In genomic region chr13:32639502-32640105, GRCh38 we compare ENCODE assay signal across 8 cellular contexts. TPM values are rescaled to one million over a fixed set of nuclear protein-coding genes. Genes with fewer than 3 reads are reported as not detected.
A peak's percentile ranks its signal among the peaks of the same experiment; 100 is the strongest.
DNase-seq lines count a peak whose midpoint lies in the region; ATAC-seq and TF ChIP-seq lines count a peak whose summit lies in the region.

No MANE protein-coding gene starts in this region.

- no peak overlapping the region for H3K27ac ChIP-seq in Karpas-422 (ENCODE audit: low read length)
- no peak overlapping the region for H3K27ac ChIP-seq in SU-DHL-6 (ENCODE audit: low read depth, low read length)

- H3K4me2 ChIP-seq in Karpas-422 (ENCODE audit: low read depth, low read length, poor library complexity, severe bottlenecking) (peak overlapping the region; percentile 53), SU-DHL-6 (ENCODE audit: low read depth, low read length, poor library complexity, severe bottlenecking) (peak overlapping the region; percentile 23)

- H3F3A ChIP-seq in SU-DHL-6 (ENCODE audit: insufficient read depth) = peaks cover 11% of the 10 kb centered on the region; the same call in 1 of the 2 replicates

- H3K27me3 ChIP-seq in Karpas-422 (ENCODE audit: low read length) = no peaks in the 10 kb centered on the region
- H3K27me3 ChIP-seq in SU-DHL-6 (ENCODE audit: low read length) = no peaks in the 10 kb centered on the region

- H3K9ac ChIP-seq in Karpas-422 (ENCODE audit: low read length) (no peak overlapping the region), SU-DHL-6 (ENCODE audit: low read length) (no peak overlapping the region)

- ATAC-seq in GM18867 (IDR thresholded peaks at IDR 0.05; ENCODE audit: unreplicated experiment) (peak; percentile 76), HG02970 (IDR thresholded peaks at IDR 0.05; ENCODE audit: low FRiP score, unreplicated experiment) (no peak)

- peak; percentile 80 for TF ChIP-seq CTCF in SU-DHL-6 (IDR thresholded peaks at IDR 0.05; ENCODE audit: insufficient read depth, low read length, poor library complexity, severe bottlenecking)

- peaks cover 89% of the 10 kb centered on the region for H3K79me2 ChIP-seq in Karpas-422 (ENCODE audit: low read length)
- peaks cover 99% of the 10 kb centered on the region for H3K79me2 ChIP-seq in SU-DHL-6 (ENCODE audit: insufficient read depth, low read length)

- H3K9me2 ChIP-seq in Karpas-422 (replicated peaks; ENCODE audit: insufficient read depth, low read length) (no peaks in the 10 kb centered on the region), SU-DHL-6 (replicated peaks; ENCODE audit: insufficient read depth, low read length) (no peaks in the 10 kb centered on the region)

- H2AFZ ChIP-seq in Karpas-422 (ENCODE audit: low read length) (no peak overlapping the region), SU-DHL-6 (ENCODE audit: low read depth, low read length, severe bottlenecking) (no peak overlapping the region)

- H3K4me3 ChIP-seq in Karpas-422 (ENCODE audit: low read length) (no peak overlapping the region), SU-DHL-6 (ENCODE audit: insufficient read depth, low read length, poor library complexity, severe bottlenecking) (no peak overlapping the region)

- H3K9me3 ChIP-seq in Karpas-422 (ENCODE audit: low read length) = no peaks in the 10 kb centered on the region
- no peaks in the 10 kb centered on the region for H3K9me3 ChIP-seq in SU-DHL-6 (ENCODE audit: insufficient read depth, low read length)

- no peaks in the 10 kb centered on the region for H3K36me3 ChIP-seq in Karpas-422 (ENCODE audit: insufficient read depth, low read length)
- no peaks in the 10 kb centered on the region for H3K36me3 ChIP-seq in SU-DHL-6 (ENCODE audit: low read length)

- peaks cover 43% of the 10 kb centered on the region for H3K4me1 ChIP-seq in Karpas-422 (ENCODE audit: low read length)

- DNase-seq in AML-193 (lab: John Stamatoyannopoulos, UW) (peak; percentile 83 to 85), Karpas-422 (peak; percentile 85), brain pericyte (ENCODE audit: low read depth, low spot score) (peak; percentile 15), inferior parietal cortex (ENCODE audit: extremely low spot score) (peak; percentile 77)
- DNase-seq in stimulated activated CD4-positive, alpha-beta T cell treated with anti-CD3 and anti-CD28 coated beads, Interleukin-1b, Interleukin-23, amount 100 ng/mL, for 48 hours = peak; percentile 25

- H4K20me1 ChIP-seq in Karpas-422 (ENCODE audit: insufficient read depth, low read depth, low read length) (peaks cover 15% of the 10 kb centered on the region), SU-DHL-6 (ENCODE audit: low read depth, low read length) (peaks cover 27% of the 10 kb centered on the region; the same call in 1 of the 2 replicates)

RNA-seq across cellular contexts. Expression of gene PDS5B, which starts 53.4 kb away (rescaled TPM):
- total RNA-seq in Karpas-422 (2014; rRNA removed; shearing (Covaris generic); ENCODE audit: low replicate concordance) = 30.5 and 61.2 TPM in 2 replicates

Comparison
In these comparisons a context has a peak if more than half of its experiments do, and no peak if none do; other contexts are left out.
1. DNase-seq: peak in every context shown above with its lines; median percentile 85 in Karpas-422; 84 in AML-193; 77 in inferior parietal cortex; 25 in stimulated activated CD4-positive, alpha-beta T cell treated with anti-CD3 and anti-CD28 coated beads, Interleukin-1b, Interleukin-23, amount 100 ng/mL, for 48 hours; 15 in brain pericyte.